16 cellular contexts compared by ENCODE assay signal in the genomic region with DNA sequence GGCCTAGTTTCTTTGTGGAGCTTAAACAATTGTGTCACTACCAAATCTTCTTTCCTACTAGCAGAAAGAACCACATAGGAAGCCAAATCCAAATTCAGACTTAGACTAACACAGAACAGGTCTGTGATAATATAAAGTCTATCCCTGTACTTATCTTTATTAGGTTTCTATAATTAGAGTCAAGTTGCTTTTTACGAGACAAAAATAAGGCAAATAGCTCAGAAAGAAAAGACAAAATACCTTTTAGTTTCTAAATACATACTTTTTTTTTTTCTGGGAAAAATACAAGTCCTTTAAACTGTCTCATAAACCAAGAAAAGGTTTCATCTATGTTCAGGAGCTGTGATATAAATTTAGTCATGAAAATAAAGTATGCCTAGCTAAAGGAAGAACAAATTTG.
"Had no signal": no experiment of that assay in that cellular context is flagged by ENCODE, and none has a peak within 500 bp of the region (broad histone marks: within the 10 kb centered on the region; RNA-seq: fewer than 3 reads in every experiment).

No MANE protein-coding gene starts in this region.

- H3K4me3 ChIP-seq: transverse colon had no signal

- H3K36me3 ChIP-seq: transverse colon had no signal

- H3K4me1 Mint-ChIP-seq: activated CD4-positive, alpha-beta T cell treated with anti-CD3 and anti-CD28 coated beads, Interleukin-2, amount 10 ng/mL, durations not matched to agents 7 days and 5 days; stimulated activated naive B cell treated with anti-CD40 and anti-IgM and Interleukin-4, amounts not matched to agents 10 μg/mL and 1 μg/mL and 100 μg/mL, for 72 hours had no signal

- H3K9me3 Mint-ChIP-seq: activated CD4-positive, alpha-beta T cell treated with anti-CD3 and anti-CD28 coated beads, Interleukin-2, amount 10 ng/mL, durations not matched to agents 7 days and 5 days; activated T-helper 1 cell treated with anti-CD3 and anti-CD28 coated beads, Interleukin-12 subunit alpha, Interleukin-12 subunit beta, Interleukin-2, Interleukin-4 antibody, amounts not matched to agents 30 ng/mL and 10 ng/mL and 1 ng/mL, durations not matched to agents 14 hours and 24 hours and 36 hours; natural killer cell treated with Interleukin-12 subunit alpha and Interleukin-12 subunit beta and Interleukin-15 and Interleukin-18, amount 100 ng/mL, for 72 hours; stimulated activated naive B cell treated with anti-CD40 and anti-IgM and Interleukin-4, amounts not matched to agents 10 μg/mL and 1 μg/mL and 100 μg/mL, for 72 hours had no signal

- DNase-seq: activated CD4-positive, alpha-beta T cell treated with anti-CD3 and anti-CD28 coated beads, Interleukin-2, amount 10 ng/mL, durations not matched to agents 7 days and 5 days; activated CD4-positive, CD25-positive, alpha-beta regulatory T cell; activated CD8-positive, alpha-beta memory T cell treated with anti-CD3 and anti-CD28 coated beads, Interleukin-2, amount 50 U/mL, for 48 hours; activated naive CD8-positive, alpha-beta T cell treated with anti-CD3 and anti-CD28 coated beads, Interleukin-2, amount 10 ng/mL, durations not matched to agents 7 days and 5 days; anterior cingulate cortex; hypothalamus; kidney; mesendoderm; occipital lobe; stimulated activated CD4-positive, alpha-beta T cell treated with anti-CD3 and anti-CD28 coated beads, Interleukin-2, amount 100 ng/mL, for 48 hours; stimulated activated naive B cell treated with anti-CD40 and anti-IgM and Interleukin-4, amounts not matched to agents 10 μg/mL and 1 μg/mL and 100 μg/mL, for 72 hours; SW 1271; transverse colon had no signal

- H3K27me3 ChIP-seq: transverse colon had no signal

- H3K9me3 ChIP-seq: transverse colon had no signal

- H3K4me3 Mint-ChIP-seq: activated CD4-positive, alpha-beta T cell treated with anti-CD3 and anti-CD28 coated beads, Interleukin-2, amount 10 ng/mL, durations not matched to agents 7 days and 5 days; activated naive CD8-positive, alpha-beta T cell treated with anti-CD3 and anti-CD28 coated beads, Interleukin-2, amount 10 ng/mL, durations not matched to agents 7 days and 5 days; activated T-helper 1 cell treated with anti-CD3 and anti-CD28 coated beads, Interleukin-12 subunit alpha, Interleukin-12 subunit beta, Interleukin-2, Interleukin-4 antibody, amounts not matched to agents 30 ng/mL and 10 ng/mL and 1 ng/mL, durations not matched to agents 14 hours and 24 hours and 36 hours; natural killer cell treated with Interleukin-12 subunit alpha and Interleukin-12 subunit beta and Interleukin-15 and Interleukin-18, amount 100 ng/mL, for 72 hours; stimulated activated naive B cell treated with anti-CD40 and anti-IgM and Interleukin-4, amounts not matched to agents 10 μg/mL and 1 μg/mL and 100 μg/mL, for 72 hours had no signal

- H3K27ac Mint-ChIP-seq: activated CD4-positive, alpha-beta T cell treated with anti-CD3 and anti-CD28 coated beads, Interleukin-2, amount 10 ng/mL, durations not matched to agents 7 days and 5 days; activated naive CD8-positive, alpha-beta T cell treated with anti-CD3 and anti-CD28 coated beads, Interleukin-2, amount 10 ng/mL, durations not matched to agents 7 days and 5 days; activated T-helper 1 cell treated with anti-CD3 and anti-CD28 coated beads, Interleukin-12 subunit alpha, Interleukin-12 subunit beta, Interleukin-2, Interleukin-4 antibody, amounts not matched to agents 30 ng/mL and 10 ng/mL and 1 ng/mL, durations not matched to agents 14 hours and 24 hours and 36 hours; natural killer cell treated with Interleukin-12 subunit alpha and Interleukin-12 subunit beta and Interleukin-15 and Interleukin-18, amount 100 ng/mL, for 72 hours; stimulated activated naive B cell treated with anti-CD40 and anti-IgM and Interleukin-4, amounts not matched to agents 10 μg/mL and 1 μg/mL and 100 μg/mL, for 72 hours had no signal

- H3K36me3 Mint-ChIP-seq: activated naive CD8-positive, alpha-beta T cell treated with anti-CD3 and anti-CD28 coated beads, Interleukin-2, amount 10 ng/mL, durations not matched to agents 7 days and 5 days; natural killer cell treated with Interleukin-12 subunit alpha and Interleukin-12 subunit beta and Interleukin-15 and Interleukin-18, amount 100 ng/mL, for 72 hours had no signal

- ATAC-seq: esophagus mucosa; natural killer cell treated with Interleukin-12 subunit alpha and Interleukin-12 subunit beta and Interleukin-15 and Interleukin-18, amount 100 ng/mL, for 72 hours; stimulated activated naive B cell treated with anti-CD40 and anti-IgM and Interleukin-4, amounts not matched to agents 10 μg/mL and 1 μg/mL and 100 μg/mL, for 72 hours had no signal

- H3K27me3 Mint-ChIP-seq: stimulated activated naive B cell treated with anti-CD40 and anti-IgM and Interleukin-4, amounts not matched to agents 10 μg/mL and 1 μg/mL and 100 μg/mL, for 72 hours had no signal
